ENCODE assay signal across 8 cellular contexts in genomic region chr1:9910425-9911178, GRCh38. TPM values are rescaled to one million over a fixed set of nuclear protein-coding genes. Genes with fewer than 3 reads are reported as not detected.
DNase-seq lines count a peak whose midpoint lies in the region; ATAC-seq and TF ChIP-seq lines count a peak whose summit lies in the region.

No MANE protein-coding gene starts in this region.

- peak overlapping the region; percentile 64 for H3K4me3 ChIP-seq in GM23338

- no peaks in the 10 kb centered on the region for H3K9me3 Mint-ChIP-seq in GM23338
- H3K9me3 Mint-ChIP-seq in naive thymus-derived CD8-positive, alpha-beta T cell = no peaks in the 10 kb centered on the region
- H3K9me3 Mint-ChIP-seq in stimulated activated naive B cell treated with anti-CD40 and anti-IgM and Interleukin-4, amounts not matched to agents 10 μg/mL and 1 μg/mL and 100 μg/mL, for 72 hours = no peaks in the 10 kb centered on the region

- H3K27me3 Mint-ChIP-seq in GM23338 (ENCODE audit: insufficient read depth, low read depth, poor library complexity) = peaks cover 14% of the 10 kb centered on the region
- no peaks in the 10 kb centered on the region for H3K27me3 Mint-ChIP-seq in naive thymus-derived CD8-positive, alpha-beta T cell
- H3K27me3 Mint-ChIP-seq in stimulated activated naive B cell treated with anti-CD40 and anti-IgM and Interleukin-4, amounts not matched to agents 10 μg/mL and 1 μg/mL and 100 μg/mL, for 72 hours = no peaks in the 10 kb centered on the region

- H3K79me2 ChIP-seq in GM23338 (replicated peaks; ENCODE audit: insufficient read depth) = peaks cover 24% of the 10 kb centered on the region

- peak overlapping the region; percentile 96 for H3K4me3 Mint-ChIP-seq in GM23338
- peak overlapping the region; percentile 92 to 98 (median 96) for H3K4me3 Mint-ChIP-seq in naive thymus-derived CD8-positive, alpha-beta T cell
- peak overlapping the region; percentile 94 to 97 for H3K4me3 Mint-ChIP-seq in stimulated activated naive B cell treated with anti-CD40 and anti-IgM and Interleukin-4, amounts not matched to agents 10 μg/mL and 1 μg/mL and 100 μg/mL, for 72 hours

- H3K36me3 Mint-ChIP-seq in GM23338 (ENCODE audit: low read depth) = no peaks in the 10 kb centered on the region; the same call in 2 of the 3 replicates
- no peaks in the 10 kb centered on the region for H3K36me3 Mint-ChIP-seq in naive thymus-derived CD8-positive, alpha-beta T cell
- H3K36me3 Mint-ChIP-seq in stimulated activated naive B cell treated with anti-CD40 and anti-IgM and Interleukin-4, amounts not matched to agents 10 μg/mL and 1 μg/mL and 100 μg/mL, for 72 hours = no peaks in the 10 kb centered on the region

- peak overlapping the region; percentile 57; the same call in 1 of the 2 replicates for H2AFZ ChIP-seq in GM23338

- no peak for TF ChIP-seq CTCF in GM23338 (conservative IDR thresholded peaks at IDR 0.05; ENCODE audit: low read depth in 2 of 2)

- H3F3A ChIP-seq in GM23338 (replicated peaks; ENCODE audit: low read depth) = peaks cover 7% of the 10 kb centered on the region

- H3K36me3 ChIP-seq in GM23338 (ENCODE audit: insufficient read depth) = no peaks in the 10 kb centered on the region

- H3K27ac Mint-ChIP-seq in GM23338 = peak overlapping the region; percentile 99
- peak overlapping the region; percentile 90 to 99 (median 97) for H3K27ac Mint-ChIP-seq in naive thymus-derived CD8-positive, alpha-beta T cell
- H3K27ac Mint-ChIP-seq in stimulated activated naive B cell treated with anti-CD40 and anti-IgM and Interleukin-4, amounts not matched to agents 10 μg/mL and 1 μg/mL and 100 μg/mL, for 72 hours = peak overlapping the region; percentile 98

- H3K27ac ChIP-seq in GM23338 (ENCODE audit: low read depth) = peak overlapping the region; percentile 96

- ATAC-seq in GM23338 = peak; percentile 95
- peak; percentile 93 to 94 for ATAC-seq in naive thymus-derived CD8-positive, alpha-beta T cell
- peak; percentile 95 to 96 for ATAC-seq in stimulated activated naive B cell treated with anti-CD40 and anti-IgM and Interleukin-4, amounts not matched to agents 10 μg/mL and 1 μg/mL and 100 μg/mL, for 72 hours (replicated peaks)

- H4K20me1 ChIP-seq in GM23338 (replicated peaks; ENCODE audit: insufficient read depth) = no peaks in the 10 kb centered on the region

- H3K4me1 Mint-ChIP-seq in GM23338 = peaks cover 29% of the 10 kb centered on the region
- H3K4me1 Mint-ChIP-seq in naive thymus-derived CD8-positive, alpha-beta T cell = peaks cover 23 to 42% (median 30%) of the 10 kb centered on the region in 4 donors
- peaks cover 16 to 33% of the 10 kb centered on the region in 2 donors for H3K4me1 Mint-ChIP-seq in stimulated activated naive B cell treated with anti-CD40 and anti-IgM and Interleukin-4, amounts not matched to agents 10 μg/mL and 1 μg/mL and 100 μg/mL, for 72 hours

- peak; percentile 100 for DNase-seq in Daoy (ENCODE audit: low read depth)
- DNase-seq in GM23338 (ENCODE audit: low spot score) = peak; percentile 99
- DNase-seq in Kasumi-1 (lab: John Stamatoyannopoulos, UW) = peak; percentile 97
- peak; percentile 98 for DNase-seq in RKO (ENCODE audit: low spot score)
- peak; percentile 100 for DNase-seq in activated T-helper 1 cell treated with anti-CD3 and anti-CD28 coated beads, Interleukin-2, amount 50 U/mL, for 16 hours (ENCODE audit: low read depth in 1 of 2, low spot score in 1 of 2)
- peak; percentile 99 for DNase-seq in fibroblast of gingiva (ENCODE audit: low read depth)
- peak; percentile 100 for DNase-seq in naive thymus-derived CD8-positive, alpha-beta T cell
- DNase-seq in stimulated activated naive B cell treated with anti-CD40 and anti-IgM and Interleukin-4, amounts not matched to agents 10 μg/mL and 1 μg/mL and 100 μg/mL, for 72 hours = peak; percentile 100

- peak overlapping the region; percentile 74 for H3K4me2 ChIP-seq in GM23338

- no peaks in the 10 kb centered on the region for H3K27me3 ChIP-seq in GM23338 (ENCODE audit: insufficient read depth)

- POLR2A ChIA-PET in naive thymus-derived CD8-positive, alpha-beta T cell (lab: Charles Lee) = interaction anchor here (0.6 to 1.2 kb wide), 5 partner anchors 27 to 525 kb away, joined by 4 to 7 read pairs (median 4); no protein-coding TSS in a partner anchor

- peaks cover 22% of the 10 kb centered on the region for H3K4me1 ChIP-seq in GM23338 (ENCODE audit: insufficient read depth)

- H3K9me2 ChIP-seq in GM23338 (ENCODE audit: insufficient read depth) = no peaks in the 10 kb centered on the region; the same call in 1 of the 2 replicates

TF ChIP-seq in GM23338, 12 proteins besides CTCF, POLR2A, EP300 and RAD21:
- TF ChIP-seq REST (IDR thresholded peaks at IDR 0.05; ENCODE audit: unreplicated experiment) (no peak), POLR2AphosphoS5 (IDR thresholded peaks at IDR 0.05; ENCODE audit: low read depth) (peak; percentile 68)

RNA-seq across cellular contexts. Expression of gene CTNNBIP1, which starts 0.5 kb away (rescaled TPM):
- total RNA-seq in Daoy (2014; rRNA removed; shearing (Covaris generic)) = 17.0 and 24.3 TPM in 2 replicates
- total RNA-seq in GM23338 (2014; rRNA removed; shearing (Covaris generic)) = 50.8 and 55.1 TPM in 2 replicates
- polyA plus RNA-seq in GM23338 (2016; fragmentation: Nextera tagmentation; extraction: Ambion mirVana) = 30.2 and 30.3 TPM in 2 replicates
- 1 to 10 TPM; 7.5 to 8.9 TPM for total RNA-seq in naive thymus-derived CD8-positive, alpha-beta T cell
- 10 to 100 TPM in 1 of 3 donors, 1 to 10 TPM in 2; 7.0 to 17.1 (median 9.9) TPM for polyA plus RNA-seq in naive thymus-derived CD8-positive, alpha-beta T cell

RNA-seq across cellular contexts. Expression of gene LZIC, which starts 32.6 kb away (rescaled TPM):
- total RNA-seq in Daoy (2014; rRNA removed; shearing (Covaris generic)) = 41.3 and 55.6 TPM in 2 replicates
- 14.8 and 19.4 TPM in 2 replicates for total RNA-seq in GM23338 (2014; rRNA removed; shearing (Covaris generic))
- 22.3 and 23.5 TPM in 2 replicates for polyA plus RNA-seq in GM23338 (2016; fragmentation: Nextera tagmentation; extraction: Ambion mirVana)
- 10 to 100 TPM; 28.8 to 31.5 TPM for total RNA-seq in naive thymus-derived CD8-positive, alpha-beta T cell
- 10 to 100 TPM; 34.2 to 39.8 (median 38.0) TPM for polyA plus RNA-seq in naive thymus-derived CD8-positive, alpha-beta T cell

RNA-seq across cellular contexts. Expression of gene NMNAT1, which starts 32.7 kb away (rescaled TPM):
- total RNA-seq in Daoy (2014; rRNA removed; shearing (Covaris generic)) = 8.5 and 15.2 TPM in 2 replicates
- 2.1 and 2.5 TPM in 2 replicates for total RNA-seq in GM23338 (2014; rRNA removed; shearing (Covaris generic))
- polyA plus RNA-seq in GM23338 (2016; fragmentation: Nextera tagmentation; extraction: Ambion mirVana) = 2.8 and 3.9 TPM in 2 replicates
- total RNA-seq in naive thymus-derived CD8-positive, alpha-beta T cell = 1 to 10 TPM; 8.1 to 9.3 TPM
- 1 to 10 TPM; 3.4 to 7.3 (median 5.2) TPM for polyA plus RNA-seq in naive thymus-derived CD8-positive, alpha-beta T cell

Comparison
In these comparisons a context has a peak if more than half of its experiments do, and no peak if none do; other contexts are left out.
1. Peak in every context shown above with its lines: DNase-seq, ATAC-seq, H3K4me3 ChIP-seq and H3K27ac ChIP-seq.